ENCODE assay signal across 18 cellular contexts in the genomic region with DNA sequence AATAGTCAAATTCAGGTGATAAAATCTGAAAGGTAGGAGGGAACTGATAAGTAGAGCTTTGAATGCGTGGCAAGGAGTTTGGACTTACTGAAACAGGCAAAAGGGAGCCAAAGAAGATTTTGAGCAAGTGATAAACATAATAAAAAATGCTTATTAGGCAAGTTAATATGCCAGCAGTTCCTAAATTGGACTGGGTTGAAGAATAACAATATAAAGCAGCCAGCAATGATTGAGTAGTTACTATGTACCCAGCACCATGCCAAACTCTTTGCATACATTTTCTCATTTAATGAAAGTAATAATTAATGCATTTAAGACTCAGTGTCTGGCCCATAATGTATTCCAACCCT. TPM values are rescaled to one million over a fixed set of nuclear protein-coding genes. Genes with fewer than 3 reads are reported as not detected.
DNase-seq lines count a peak whose midpoint lies in the region; ATAC-seq, FAIRE-seq and TF ChIP-seq lines count a peak whose summit lies in the region.
"Had no signal": no experiment of that assay in that cellular context is flagged by ENCODE, and none has a peak within 500 bp of the region (broad histone marks: within the 10 kb centered on the region; RNA-seq: fewer than 3 reads in every experiment).

No MANE protein-coding gene starts in this region.

- peak overlapping the region; percentile 95 to 96 for H3K27ac ChIP-seq in A549
- peak overlapping the region; percentile 95 for H3K27ac ChIP-seq in HUES48 (ENCODE audit: low read depth, low read length)
- no peak overlapping the region for H3K27ac ChIP-seq in astrocyte (ENCODE audit: low read depth, low read length)
- peak overlapping the region; percentile 95 for H3K27ac ChIP-seq in mesodermal cell (ENCODE audit: low read depth, low read length, severe bottlenecking)
- H3K27ac ChIP-seq: colonic mucosa, foreskin keratinocyte had no signal

- no peaks in the 10 kb centered on the region for H3K36me3 ChIP-seq in HUES48 (ENCODE audit: control insufficient read depth, insufficient read depth, low read length)
- H3K36me3 ChIP-seq in astrocyte (ENCODE audit: insufficient read depth, low read length): no peaks in the 10 kb centered on the region
- H3K36me3 ChIP-seq in mesodermal cell (ENCODE audit: control insufficient read depth, insufficient read depth, low read length): no peaks in the 10 kb centered on the region
- H3K36me3 ChIP-seq: colonic mucosa, Peyer's patch, upper lobe of left lung had no signal

- CTCF ChIA-PET in A549 (lab: Yijun Ruan, JAX): interaction anchor here (0.7 to 6.9 kb wide), 14 partner anchors 9 to 428 kb away, joined by 3 to 63 read pairs (median 5); a partner anchor contains a TSS

- no peaks in the 10 kb centered on the region for H3K9me3 Mint-ChIP-seq in astrocyte (ENCODE audit: unreplicated experiment)

- H3K27me3 Mint-ChIP-seq in astrocyte (ENCODE audit: low read depth, unreplicated experiment): peaks cover 2% of the 10 kb centered on the region

- H3K27ac Mint-ChIP-seq in astrocyte (ENCODE audit: unreplicated experiment): no peak overlapping the region
- H3K27ac Mint-ChIP-seq: activated naive CD4-positive, alpha-beta T cell treated with anti-CD3 and anti-CD28 coated beads for 36 hours; CD4-positive, alpha-beta T cell had no signal

- no peaks in the 10 kb centered on the region for H3K79me2 ChIP-seq in astrocyte (ENCODE audit: insufficient read depth, low read length)

- H2AFZ ChIP-seq in astrocyte (ENCODE audit: low read depth, low read length): no peak overlapping the region

- DNase-seq in A549 (ENCODE audit: low read depth in 1 of 2, low spot score in 1 of 2): no peak
- DNase-seq in astrocyte (ENCODE audit: low read depth): no peak
- DNase-seq in retina: no peak
- no peak for DNase-seq in NCI-H748 treated with DMSO at 0.1 percent for 48 hours (lab: John Stamatoyannopoulos, UW)
- no peak for DNase-seq in RCC 7860 (ENCODE audit: low spot score)
- no peak for DNase-seq in amniotic stem cell (lab: John Stamatoyannopoulos, UW)
- DNase-seq: activated naive CD4-positive, alpha-beta T cell treated with anti-CD3 and anti-CD28 coated beads for 36 hours; CD4-positive, alpha-beta T cell; foreskin keratinocyte; Kasumi-1; mucosa of descending colon; Peyer's patch; stimulated activated naive CD4-positive, alpha-beta T cell; upper lobe of left lung had no signal

- no peak overlapping the region for H3K4me3 Mint-ChIP-seq in astrocyte (ENCODE audit: unreplicated experiment)
- H3K4me3 Mint-ChIP-seq: activated naive CD4-positive, alpha-beta T cell treated with anti-CD3 and anti-CD28 coated beads for 36 hours; CD4-positive, alpha-beta T cell had no signal

- TF ChIP-seq CTCF in A549 (IDR thresholded peaks at IDR 0.05) (no peak), astrocyte (IDR thresholded peaks at IDR 0.05; ENCODE audit: insufficient read depth, low read depth, low read length) (no peak)

- no peak for TF ChIP-seq POLR2A in A549 (IDR thresholded peaks at IDR 0.05; ENCODE audit: low read length)

- H3K4me2 ChIP-seq in A549 (peak overlapping the region; percentile 73), astrocyte (ENCODE audit: low read length) (peak overlapping the region; percentile 64)

- 0% methylated on average over 1 of the region's 1 CpG for WGBS in A549 (ENCODE audit: missing lambda C conversion rate)
- 20 to 25% methylated on average over 1 of the region's 1 CpG for WGBS in mesodermal cell (ENCODE audit: insufficient coverage in 2 of 2), 2 experiments

- no peak for TF ChIP-seq RAD21 in A549 (conservative IDR thresholded peaks at IDR 0.05 in 1 of 2, IDR thresholded peaks at IDR 0.05 in 1 of 2)

- ATAC-seq in A549: no peak
- ATAC-seq: foreskin keratinocyte had no signal

- H3K27me3 ChIP-seq in HUES48 (ENCODE audit: control insufficient read depth, insufficient read depth, low read length) (peaks cover 60% of the 10 kb centered on the region), astrocyte (ENCODE audit: insufficient read depth, low read length) (no peaks in the 10 kb centered on the region)
- H3K27me3 ChIP-seq: colonic mucosa, Peyer's patch, upper lobe of left lung had no signal

- POLR2A ChIA-PET in A549 (lab: Yijun Ruan, JAX): interaction anchor here (1.7 to 3.0 kb wide), 3 partner anchors 20 to 169 kb away, joined by 5 to 18 read pairs (median 15); a partner anchor contains a TSS

- H3K4me1 Mint-ChIP-seq in astrocyte (ENCODE audit: low read depth, unreplicated experiment): peaks cover 16% of the 10 kb centered on the region

- H3K9ac ChIP-seq in HUES48 (ENCODE audit: low read depth, low read length) (no peak overlapping the region), astrocyte (ENCODE audit: low read length) (no peak overlapping the region)

- FAIRE-seq in A549 (lab: Jason Lieb, UNC) (no peak), astrocyte (lab: Jason Lieb, UNC) (no peak), RCC 7860 (lab: Jason Lieb, UNC) (no peak)
- FAIRE-seq: GM18507 had no signal

- H3K9me3 ChIP-seq in A549 (no peaks in the 10 kb centered on the region), HUES48 (ENCODE audit: control insufficient read depth, insufficient read depth, low read length) (no peaks in the 10 kb centered on the region), astrocyte (ENCODE audit: insufficient read depth, low read depth, low read length) (no peaks in the 10 kb centered on the region), mesodermal cell (ENCODE audit: control insufficient read depth, low read length) (no peaks in the 10 kb centered on the region)
- H3K9me3 ChIP-seq: colonic mucosa, mucosa of descending colon, Peyer's patch, upper lobe of left lung had no signal

- H3K4me1 ChIP-seq in A549 (peaks cover 52% of the 10 kb centered on the region), HUES48 (ENCODE audit: control insufficient read depth, insufficient read depth, low read length) (peaks cover 56% of the 10 kb centered on the region), astrocyte (ENCODE audit: insufficient read depth, low read length) (peaks cover 15% of the 10 kb centered on the region), mesodermal cell (ENCODE audit: control insufficient read depth, insufficient read depth, low read length, poor library complexity, severe bottlenecking) (peaks cover 39% of the 10 kb centered on the region)
- H3K4me1 ChIP-seq: colonic mucosa, foreskin keratinocyte had no signal

- H4K20me1 ChIP-seq in astrocyte (ENCODE audit: insufficient read depth, low read length): no peaks in the 10 kb centered on the region

- H3K36me3 Mint-ChIP-seq in astrocyte (ENCODE audit: low read depth, unreplicated experiment): no peaks in the 10 kb centered on the region

- no peak for TF ChIP-seq EP300 in A549 (IDR thresholded peaks at IDR 0.05)

- H3K4me3 ChIP-seq in A549: no peak overlapping the region
- peak overlapping the region; percentile 47 for H3K4me3 ChIP-seq in HUES48 (ENCODE audit: low read depth, low read length)
- H3K4me3 ChIP-seq in astrocyte (ENCODE audit: insufficient read depth, low read depth, low read length): no peak overlapping the region
- no peak overlapping the region for H3K4me3 ChIP-seq in mesodermal cell (ENCODE audit: extremely low read depth, insufficient read depth, low read length, poor library complexity, severe bottlenecking)
- H3K4me3 ChIP-seq: colonic mucosa, mucosa of descending colon, Peyer's patch, upper lobe of left lung had no signal

TF ChIP-seq in A549, 52 proteins besides CTCF, POLR2A, EP300 and RAD21:
- no peak for TF ChIP-seq CBX8 (IDR thresholded peaks at IDR 0.05)
- TF ChIP-seq MAFK (IDR thresholded peaks at IDR 0.05; ENCODE audit: partially characterized antibody): peak; percentile 88
- no peak for TF ChIP-seq ZFP36 (IDR thresholded peaks at IDR 0.05; ENCODE audit: borderline replicate concordance, partially characterized antibody)
- no peak for TF ChIP-seq NFE2L2 (conservative IDR thresholded peaks at IDR 0.05; ENCODE audit: low read length)
- TF ChIP-seq RNF2 (IDR thresholded peaks at IDR 0.05; ENCODE audit: borderline replicate concordance, low read depth): no peak
TF ChIP-seq in A549: peak in this region for 1.

RNA-seq across cellular contexts. Expression of a gene that starts 23.8 kb away (rescaled TPM):
- polyA plus RNA-seq in A549 (2011; rRNA removed): 147 and 148 TPM in 2 replicates
- 66.5 and 81.2 TPM in 2 replicates for polyA plus RNA-seq in A549 (2012; cell fraction: cytosol; rRNA removed)
- polyA plus RNA-seq in A549 (2012; cell fraction: nucleus; rRNA removed): 65.5 and 81.1 TPM in 2 replicates
- 124 to 145 TPM (median 133 TPM) in 3 replicates for polyA plus RNA-seq in A549 (2017; fragmentation: RNase III; extraction: RNeasy Plus Mini Kit Qiagen cat#74134 plus additional on column Dnase treatment)
- 94.6 and 102 TPM in 2 replicates for polyA minus RNA-seq in A549 (2011; rRNA and poly(A)+ RNA removed)
- total RNA-seq in astrocyte: 60.5 and 64.3 TPM in 2 replicates
- polyA plus RNA-seq in mesodermal cell (2013, experiment 1 of 2): 148 TPM
- 150 TPM for polyA plus RNA-seq in mesodermal cell (2013, experiment 2 of 2)

RNA-seq across cellular contexts. Expression of a gene that starts 50.1 kb away (rescaled TPM):
- polyA plus RNA-seq in A549 (2011; rRNA removed) (36.3 and 45.7 TPM in 2 replicates), A549 (2017; fragmentation: RNase III; extraction: RNeasy Plus Mini Kit Qiagen cat#74134 plus additional on column Dnase treatment) (35.1 to 42.4 TPM (median 37.5 TPM) in 3 replicates)
- polyA plus RNA-seq in A549 (2012; cell fraction: cytosol; rRNA removed): 40.0 and 56.5 TPM in 2 replicates
- polyA plus RNA-seq in A549 (2012; cell fraction: nucleus; rRNA removed): 84.0 and 105 TPM in 2 replicates
- polyA minus RNA-seq in A549 (2011; rRNA and poly(A)+ RNA removed): 32.5 and 34.0 TPM in 2 replicates
- total RNA-seq in astrocyte: 12.3 and 17.5 TPM in 2 replicates
- 19.1 TPM for polyA plus RNA-seq in mesodermal cell (2013, experiment 1 of 2)
- polyA plus RNA-seq in mesodermal cell (2013, experiment 2 of 2): 18.8 TPM
